ENCODE assay signal across 8 cellular contexts in the genomic region with DNA sequence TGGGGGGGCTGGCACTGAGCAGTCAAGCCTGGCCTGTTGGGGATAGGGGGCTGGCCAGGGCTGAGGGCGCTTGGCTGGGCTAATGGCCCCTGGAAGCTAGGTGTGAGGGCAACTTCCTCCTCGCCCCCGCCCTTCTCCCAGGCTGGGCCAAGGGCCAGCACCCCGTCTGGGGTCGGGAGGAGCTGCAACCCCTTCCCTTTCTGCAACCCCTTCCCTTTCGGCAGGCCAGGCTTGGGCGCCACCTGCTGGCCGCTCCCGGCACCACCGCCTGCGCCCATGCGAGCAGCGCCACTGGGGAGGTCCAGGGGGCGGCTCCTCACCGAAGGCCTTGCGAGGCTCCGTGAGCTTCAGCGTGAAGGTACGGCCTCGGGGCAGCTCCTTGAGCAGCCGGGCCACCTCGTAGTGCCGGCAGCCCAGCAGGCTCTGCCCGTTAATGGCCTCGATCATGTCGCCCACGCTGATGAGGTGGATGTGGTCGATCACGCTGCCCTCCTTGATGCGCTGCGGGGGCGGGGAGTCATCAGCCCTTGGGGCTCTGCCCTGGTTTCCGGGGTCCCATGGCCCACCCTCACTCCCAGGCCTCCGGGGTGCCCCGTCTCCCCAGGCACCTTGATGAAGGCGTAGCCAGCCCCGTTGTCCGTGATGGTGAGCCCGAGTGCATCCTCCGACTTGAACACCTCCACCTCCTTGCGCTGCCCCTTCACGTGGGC. TPM values are rescaled to one million over a fixed set of nuclear protein-coding genes. Genes with fewer than 3 reads are reported as not detected.
A peak's percentile ranks its signal among the peaks of the same experiment; 100 is the strongest.
DNase-seq lines count a peak whose midpoint lies in the region; ATAC-seq, FAIRE-seq and TF ChIP-seq lines count a peak whose summit lies in the region.

No MANE protein-coding gene starts in this region.

- H3K4me2 ChIP-seq in fibroblast of lung (ENCODE audit: extremely low read depth, insufficient read depth, low read length): no peak overlapping the region

- no peaks in the 10 kb centered on the region for H4K20me1 ChIP-seq in fibroblast of lung (ENCODE audit: control insufficient read depth, extremely low read depth, insufficient read depth, low read length)

- no peaks in the 10 kb centered on the region for H3K9me3 ChIP-seq in fibroblast of lung (ENCODE audit: control insufficient read depth, insufficient read depth, low read depth, low read length)
- no peaks in the 10 kb centered on the region for H3K9me3 ChIP-seq in pancreas

- H2AFZ ChIP-seq in fibroblast of lung (ENCODE audit: low read length): no peak overlapping the region

- WGBS in pancreas, 2 donors: 77 to 81% methylated on average over 38 to 42 of the region's 42 CpGs

- no peaks in the 10 kb centered on the region for H3K79me2 ChIP-seq in fibroblast of lung (ENCODE audit: control insufficient read depth, insufficient read depth, low read length)

- H3K27ac ChIP-seq in fibroblast of lung (ENCODE audit: insufficient read depth, low read length): peak overlapping the region; percentile 27
- H3K27ac ChIP-seq in pancreas: no peak overlapping the region

- no peak for TF ChIP-seq POLR2A in NB4 (IDR thresholded peaks at IDR 0.05; ENCODE audit: extremely low read depth, insufficient read length)

- H3K9ac ChIP-seq in fibroblast of lung (ENCODE audit: insufficient read depth, low read length): no peak overlapping the region

- ATAC-seq in pancreas (peak in 3 of 4 donors; percentile 36 to 55 (median 37)), GM21717 (IDR thresholded peaks at IDR 0.05; ENCODE audit: unreplicated experiment) (no peak), HG03432 (IDR thresholded peaks at IDR 0.05; ENCODE audit: unreplicated experiment) (no peak)

- peak; percentile 24 for DNase-seq in EH (ENCODE audit: low read depth)
- peak; percentile 83 for DNase-seq in NB4 (ENCODE audit: low read depth)
- peak; percentile 64 for DNase-seq in activated T-cell treated with anti-CD3 and anti-CD28 coated beads for 24 hours (ENCODE audit: low read depth)
- DNase-seq in fibroblast of lung (ENCODE audit: low read depth in 2 of 2): peak; percentile 22 to 32
- DNase-seq in pancreas: peak in 2 of 6 donors; percentile 76
- no peak for DNase-seq in HT-29 (ENCODE audit: low spot score)

- H3K36me3 ChIP-seq in fibroblast of lung (ENCODE audit: control insufficient read depth, insufficient read depth, low read length) (peaks cover 19% of the 10 kb centered on the region), pancreas (no peaks in the 10 kb centered on the region)

- TF ChIP-seq CTCF in NB4 (IDR thresholded peaks at IDR 0.05; ENCODE audit: low read depth, low read length) (peak; percentile 87), fibroblast of lung (conservative IDR thresholded peaks at IDR 0.05 in 1 of 2, IDR thresholded peaks at IDR 0.05 in 1 of 2; ENCODE audit: low read depth in 1 of 2, low read length in 2 of 2) (peak; percentile 65 to 76), pancreas (IDR thresholded peaks at IDR 0.05) (peak; percentile 50 to 77 (median 60))

- no peak overlapping the region for H3K4me3 ChIP-seq in NB4 (ENCODE audit: low read depth, low read length)
- no peak overlapping the region for H3K4me3 ChIP-seq in fibroblast of lung (replicated peaks in 1 of 4; ENCODE audit: control extremely low read depth in 1 of 4, insufficient read depth in 1 of 4, low read depth in 3 of 4, low read length in 4 of 4)
- no peak overlapping the region for H3K4me3 ChIP-seq in pancreas

- intact Hi-C loops in pancreas (cut with DNase I): no loop called here

- no peak for FAIRE-seq in pancreas (lab: Jason Lieb, UNC)

- H3K27me3 ChIP-seq in fibroblast of lung (ENCODE audit: control insufficient read depth, insufficient read depth, low read length) (no peaks in the 10 kb centered on the region), pancreas (no peaks in the 10 kb centered on the region)

- H3K4me1 ChIP-seq in fibroblast of lung (ENCODE audit: control insufficient read depth, extremely low read depth, insufficient read depth, low read length) (peaks cover 19% of the 10 kb centered on the region), pancreas (no peaks in the 10 kb centered on the region)

RNA-seq across cellular contexts. Expression of a gene that starts 5.0 kb away (rescaled TPM):
- total RNA-seq in fibroblast of lung (9.7 and 18.7 TPM in 2 replicates), pancreas (under 1 TPM in 5 of 6 donors, not detected in 1; 0.12 to 0.58 (median 0.22) TPM)
- polyA plus RNA-seq in fibroblast of lung (0.67 and 2.3 TPM in 2 replicates), pancreas (under 1 TPM; 0.31 to 0.61 TPM)
- polyA plus RNA-seq in fibroblast of lung (2012): 5.2 and 9.9 TPM in 2 replicates
- polyA minus RNA-seq in fibroblast of lung (ENCODE audit: low replicate concordance): 0.52 and 3.4 TPM in 2 replicates
- 0.31 TPM in 1 of 2 replicates, not detected in the other for total RNA-seq in HT-29 (2014; rRNA removed; shearing (Covaris generic))

RNA-seq across cellular contexts. Expression of a gene that starts 15.8 kb away (rescaled TPM):
- total RNA-seq in fibroblast of lung (80.1 and 129 TPM in 2 replicates), pancreas (10 to 100 TPM; 19.0 to 34.0 (median 22.4) TPM)
- polyA plus RNA-seq in fibroblast of lung (57.3 and 72.5 TPM in 2 replicates), pancreas (10 to 100 TPM; 53.0 to 53.1 TPM)
- 106 and 144 TPM in 2 replicates for polyA plus RNA-seq in fibroblast of lung (2012)
- polyA minus RNA-seq in fibroblast of lung (ENCODE audit: low replicate concordance): 45.0 and 58.4 TPM in 2 replicates
- total RNA-seq in HT-29 (2014; rRNA removed; shearing (Covaris generic)): 296 and 305 TPM in 2 replicates

RNA-seq across cellular contexts. Expression of a gene that starts 38.1 kb away (rescaled TPM):
- total RNA-seq in fibroblast of lung: 77.3 and 87.7 TPM in 2 replicates
- polyA plus RNA-seq in fibroblast of lung: 87.3 and 148 TPM in 2 replicates
- polyA plus RNA-seq in fibroblast of lung (2012): 69.4 and 112 TPM in 2 replicates
- polyA minus RNA-seq in fibroblast of lung (ENCODE audit: low replicate concordance): 85.1 and 207 TPM in 2 replicates
- 10 to 100 TPM; 22.7 to 63.0 (median 29.3) TPM for total RNA-seq in pancreas
- polyA plus RNA-seq in pancreas: 10 to 100 TPM; 22.4 to 39.6 TPM
- 77.7 and 79.9 TPM in 2 replicates for total RNA-seq in HT-29 (2014; rRNA removed; shearing (Covaris generic))

RNA-seq across cellular contexts. Expression of a gene that starts 47.0 kb away (rescaled TPM):
- total RNA-seq in fibroblast of lung (125 and 141 TPM in 2 replicates), pancreas (10 to 100 TPM; 55.5 to 91.5 (median 75.0) TPM)
- polyA plus RNA-seq in fibroblast of lung (43.2 and 45.3 TPM in 2 replicates), pancreas (10 to 100 TPM; 50.5 to 58.0 TPM)
- 101 and 112 TPM in 2 replicates for polyA plus RNA-seq in fibroblast of lung (2012)
- 172 and 209 TPM in 2 replicates for polyA minus RNA-seq in fibroblast of lung (ENCODE audit: low replicate concordance)
- total RNA-seq in HT-29 (2014; rRNA removed; shearing (Covaris generic)): 59.9 and 66.9 TPM in 2 replicates

RNA-seq across cellular contexts. Expression of a gene that starts 49.3 kb away (rescaled TPM):
- total RNA-seq in fibroblast of lung (20.5 and 34.0 TPM in 2 replicates), pancreas (10 to 100 TPM; 41.8 to 68.5 (median 50.8) TPM)
- polyA plus RNA-seq in fibroblast of lung (73.4 and 109 TPM in 2 replicates), pancreas (100 to 1,000 TPM; 115 to 129 TPM)
- polyA plus RNA-seq in fibroblast of lung (2012): 103 and 161 TPM in 2 replicates
- polyA minus RNA-seq in fibroblast of lung (ENCODE audit: low replicate concordance): 344 and 409 TPM in 2 replicates
- total RNA-seq in HT-29 (2014; rRNA removed; shearing (Covaris generic)): 117 and 146 TPM in 2 replicates

Comparison
In these comparisons a context has a peak if more than half of its experiments do, and no peak if none do; other contexts are left out.
1. ATAC-seq: peak in pancreas (3 of 4); none in GM21717 (single experiment) and HG03432 (single experiment).
2. Peak in every context shown above with its lines, with median percentiles within 50 percentile points of each other: CTCF ChIP-seq.